11 cellular contexts compared by ENCODE assay signal in the genomic region with DNA sequence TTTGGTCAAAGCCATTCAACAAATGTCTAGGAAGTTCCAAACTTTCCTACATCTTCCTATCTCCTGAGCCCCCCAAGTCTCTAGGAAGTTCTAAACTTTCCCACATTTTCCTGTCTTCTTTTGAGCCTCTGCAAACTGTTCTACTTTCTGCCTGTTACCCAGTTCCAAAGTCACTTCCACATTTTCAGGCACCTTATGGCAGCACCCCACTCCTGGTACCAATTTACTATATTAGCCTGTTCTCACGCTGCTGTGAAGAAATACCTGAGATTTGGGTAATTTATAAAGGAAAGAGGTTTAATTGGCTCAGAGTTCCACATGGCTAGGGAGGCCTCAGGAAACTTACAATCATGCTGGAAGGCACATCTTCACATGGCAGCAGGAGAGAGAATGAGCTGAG.
"Had no signal": no experiment of that assay in that cellular context is flagged by ENCODE, and none has a peak within 500 bp of the region (broad histone marks: within the 10 kb centered on the region; RNA-seq: fewer than 3 reads in every experiment).

No MANE protein-coding gene starts in this region.

- H3K4me1 ChIP-seq: HAP-1 had no signal

- H3K4me3 ChIP-seq: GM23248, GM23338, HAP-1 had no signal

- H3K9ac ChIP-seq: GM23248 had no signal

- DNase-seq: GM23248, GOT3, H7, H9, HCEC 1CT, HFFc6 had no signal

- H3K27ac ChIP-seq: GM23248 had no signal

- H3K4me1 Mint-ChIP-seq: GM23338, H9 had no signal

- H3K9me3 ChIP-seq: HAP-1 had no signal

- ATAC-seq: GM23338, HCT116 had no signal

- H2AFZ ChIP-seq: GM23248, GM23338 had no signal

- FAIRE-seq: H1, H54 had no signal

- H3K27ac Mint-ChIP-seq: GM23338, H9, HFFc6 had no signal

- H3K4me2 ChIP-seq: GM23338 had no signal

- H3K4me3 Mint-ChIP-seq: GM23338, H9, HFFc6 had no signal

- H3K36me3 ChIP-seq: HAP-1 had no signal
